In genomic region chr1:89631756-89632155, GRCh38 we compare ENCODE assay signal across 8 cellular contexts. TPM values are rescaled to one million over a fixed set of nuclear protein-coding genes. Genes with fewer than 3 reads are reported as not detected.
DNase-seq lines count a peak whose midpoint lies in the region; ATAC-seq and TF ChIP-seq lines count a peak whose summit lies in the region.

No MANE protein-coding gene starts in this region.

- in situ Hi-C loops in HAP-1 (cut with MboI; ENCODE audit: low sequenced_read_pairs) = loop anchor here (5.0 to 25.0 kb wide), 2 partner anchors 131 to 356 kb away; partner anchors contain the start of gene ZNF326

- WGBS in right cardiac atrium = 31% methylated on average over 7 of the region's 7 CpGs
- whole genome bisulfite sequencing in spleen, 5 donors = 80 to 89% (median 86%) methylated on average over 7 of the region's 7 CpGs

- peak; percentile 7 to 8 for ATAC-seq in right cardiac atrium

- peak overlapping the region; percentile 88 for H3K4me3 Mint-ChIP-seq in activated T-helper 2 cell treated with anti-CD3 and anti-CD28 coated beads, Interferon-gamma antibody, Interleukin-2, Interleukin-4, amounts not matched to agents 10 μg/mL and 5 μg/mL and 100 μg/mL, durations not matched to agents 14 hours and 24 hours and 36 hours (ENCODE audit: low read depth)

- H3K27me3 Mint-ChIP-seq in activated T-helper 2 cell treated with anti-CD3 and anti-CD28 coated beads, Interferon-gamma antibody, Interleukin-2, Interleukin-4, amounts not matched to agents 10 μg/mL and 5 μg/mL and 100 μg/mL, durations not matched to agents 14 hours and 24 hours and 36 hours (ENCODE audit: low read depth) = no peaks in the 10 kb centered on the region

- DNase-seq in HAP-1 (ENCODE audit: low spot score in 2 of 2) = no peak
- DNase-seq in activated T-helper 2 cell treated with anti-CD3 and anti-CD28 coated beads, Interferon-gamma antibody, Interleukin-2, Interleukin-4, amounts not matched to agents 10 μg/mL and 5 μg/mL and 100 μg/mL, durations not matched to agents 14 hours and 24 hours and 36 hours (ENCODE audit: low spot score) = no peak
- DNase-seq in right cardiac atrium = peak in 1 of 3 donors; percentile 16
- no peak for DNase-seq in spleen
- DNase-seq in stimulated activated CD4-positive, alpha-beta T cell treated with anti-CD3 and anti-CD28 coated beads, Interleukin-4, amount 100 ng/mL, for 1 hour = no peak
- DNase-seq in NCI-H187 (lab: John Stamatoyannopoulos, UW) = no peak
- DNase-seq in BE2C = no peak
- no peak for DNase-seq in SIG-M5 treated with dmso at 0.1 percent for 504 hours (lab: John Stamatoyannopoulos, UW; ENCODE audit: unreplicated experiment)

- H3K36me3 ChIP-seq in HAP-1 (replicated peaks) (no peaks in the 10 kb centered on the region; the same call in 1 of the 2 replicates), spleen (no peaks in the 10 kb centered on the region), BE2C (no peaks in the 10 kb centered on the region)

- H3K9me3 Mint-ChIP-seq in activated T-helper 2 cell treated with anti-CD3 and anti-CD28 coated beads, Interferon-gamma antibody, Interleukin-2, Interleukin-4, amounts not matched to agents 10 μg/mL and 5 μg/mL and 100 μg/mL, durations not matched to agents 14 hours and 24 hours and 36 hours = no peaks in the 10 kb centered on the region

- H3K4me3 ChIP-seq in HAP-1 = peak overlapping the region; percentile 76
- H3K4me3 ChIP-seq in right cardiac atrium (ENCODE audit: low read length) = peak overlapping the region; percentile 56
- H3K4me3 ChIP-seq in spleen = peak overlapping the region in 5 of 8 donors; percentile 63 to 91 (median 87)
- no peak overlapping the region for H3K4me3 ChIP-seq in BE2C (ENCODE audit: low read depth, low read length)

- peak overlapping the region; percentile 95 for H3K27ac ChIP-seq in right cardiac atrium (ENCODE audit: low read length)
- peak overlapping the region; percentile 77 to 97 (median 95) for H3K27ac ChIP-seq in spleen

- no peaks in the 10 kb centered on the region for H3K27me3 ChIP-seq in HAP-1 (ENCODE audit: low read depth)
- H3K27me3 ChIP-seq in right cardiac atrium (ENCODE audit: control insufficient read depth, insufficient read depth) = no peaks in the 10 kb centered on the region
- H3K27me3 ChIP-seq in spleen (replicated peaks in 1 of 7) = no peaks in the 10 kb centered on the region
- no peaks in the 10 kb centered on the region for H3K27me3 ChIP-seq in BE2C

- H3K9me3 ChIP-seq in HAP-1 (no peaks in the 10 kb centered on the region), right cardiac atrium (ENCODE audit: control insufficient read depth, low read length) (no peaks in the 10 kb centered on the region), spleen (no peaks in the 10 kb centered on the region), BE2C (no peaks in the 10 kb centered on the region)

- no peak for TF ChIP-seq CTCF in spleen (IDR thresholded peaks at IDR 0.05 in 8 of 11, conservative IDR thresholded peaks at IDR 0.05 in 3 of 11)
- TF ChIP-seq CTCF in BE2C (IDR thresholded peaks at IDR 0.05; ENCODE audit: low read depth, low read length) = no peak

- intact Hi-C loops in activated T-helper 2 cell treated with anti-CD3 and anti-CD28 coated beads, Interferon-gamma antibody, Interleukin-2, Interleukin-4, amounts not matched to agents 10 μg/mL and 5 μg/mL and 100 μg/mL, durations not matched to agents 14 hours and 24 hours and 36 hours (cut with micrococcal nuclease) = loop anchor here (1.0 to 10.0 kb wide), 8 partner anchors 21 to 363 kb away; partner anchors contain the start of gene ZNF326
- intact Hi-C loops in right cardiac atrium (cut with DNase I) (loop anchor here (2.0 to 10.0 kb wide), 4 partner anchors 73 to 133 kb away; no protein-coding TSS in a partner anchor), spleen (cut with DNase I; ENCODE audit: low total_unique reads) (loop anchor here (2.0 kb wide), 1 partner anchor 131 kb away; no protein-coding TSS in a partner anchor)

- H3K4me1 Mint-ChIP-seq in activated T-helper 2 cell treated with anti-CD3 and anti-CD28 coated beads, Interferon-gamma antibody, Interleukin-2, Interleukin-4, amounts not matched to agents 10 μg/mL and 5 μg/mL and 100 μg/mL, durations not matched to agents 14 hours and 24 hours and 36 hours (ENCODE audit: low read depth) = peaks cover 71% of the 10 kb centered on the region

- H3K36me3 Mint-ChIP-seq in activated T-helper 2 cell treated with anti-CD3 and anti-CD28 coated beads, Interferon-gamma antibody, Interleukin-2, Interleukin-4, amounts not matched to agents 10 μg/mL and 5 μg/mL and 100 μg/mL, durations not matched to agents 14 hours and 24 hours and 36 hours (ENCODE audit: low read depth) = peaks cover 46% of the 10 kb centered on the region

- H3K4me1 ChIP-seq in HAP-1 (peaks cover 12% of the 10 kb centered on the region), right cardiac atrium (ENCODE audit: control insufficient read depth, insufficient read depth, low read length) (no peaks in the 10 kb centered on the region), spleen (peaks cover 5 to 72% (median 43%) of the 10 kb centered on the region in 6 donors), BE2C (peaks cover 4% of the 10 kb centered on the region; the same call in 1 of the 2 replicates)

- TF ChIP-seq POLR2A in spleen (IDR thresholded peaks at IDR 0.05) = no peak

- peak overlapping the region; percentile 93 for H3K27ac Mint-ChIP-seq in activated T-helper 2 cell treated with anti-CD3 and anti-CD28 coated beads, Interferon-gamma antibody, Interleukin-2, Interleukin-4, amounts not matched to agents 10 μg/mL and 5 μg/mL and 100 μg/mL, durations not matched to agents 14 hours and 24 hours and 36 hours

RNA-seq across cellular contexts. Expression of gene LRRC8C, which starts 1.2 kb away (rescaled TPM):
- 56.1 and 56.5 TPM in 2 replicates for total RNA-seq in activated T-helper 2 cell treated with anti-CD3 and anti-CD28 coated beads, Interferon-gamma antibody, Interleukin-2, Interleukin-4, amounts not matched to agents 10 μg/mL and 5 μg/mL and 100 μg/mL, durations not matched to agents 14 hours and 24 hours and 36 hours
- total RNA-seq in right cardiac atrium (10 to 100 TPM in 1 of 4 donors, 1 to 10 TPM in 3; 5.9 to 10.6 (median 6.9) TPM), spleen (10 to 100 TPM; 16.0 to 33.0 (median 27.8) TPM)
- polyA plus RNA-seq in right cardiac atrium (3.6 TPM), spleen (1 to 10 TPM; 3.7 to 3.9 (median 3.7) TPM)
- polyA plus RNA-seq in BE2C (2012; ENCODE audit: insufficient read depth, insufficient read length, low read depth) = 2.7 TPM
